In genomic region chrX:18426004-18426320, GRCh38 we compare ENCODE assay signal across 8 cellular contexts.
DNase-seq lines count a peak whose midpoint lies in the region; ATAC-seq lines count a peak whose summit lies in the region.

No MANE protein-coding gene starts in this region.

- no peaks in the 10 kb centered on the region for H3K9me3 Mint-ChIP-seq in activated naive CD4-positive, alpha-beta T cell treated with anti-CD3 and anti-CD28 coated beads, Interleukin-2, amount 10 ng/mL, durations not matched to agents 7 days and 5 days
- no peaks in the 10 kb centered on the region for H3K9me3 Mint-ChIP-seq in stimulated activated naive CD8-positive, alpha-beta T cell treated with anti-CD3 and anti-CD28 coated beads, Interleukin-15, amount 100 ng/mL, for 72 hours

- peak overlapping the region; percentile 57; the same call in 1 of the 2 replicates for H3K9ac ChIP-seq in iPS-20b (ENCODE audit: low read depth, low read length)

- no peaks in the 10 kb centered on the region for H3K27me3 ChIP-seq in iPS-20b (ENCODE audit: insufficient read depth, low read length)

- peaks cover 13% of the 10 kb centered on the region for H3K4me1 Mint-ChIP-seq in activated naive CD4-positive, alpha-beta T cell treated with anti-CD3 and anti-CD28 coated beads, Interleukin-2, amount 10 ng/mL, durations not matched to agents 7 days and 5 days
- peaks cover 9% of the 10 kb centered on the region for H3K4me1 Mint-ChIP-seq in stimulated activated naive CD8-positive, alpha-beta T cell treated with anti-CD3 and anti-CD28 coated beads, Interleukin-15, amount 100 ng/mL, for 72 hours

- H3K9me3 ChIP-seq in iPS-20b (ENCODE audit: insufficient read depth, low read depth, low read length) = no peaks in the 10 kb centered on the region

- no peak overlapping the region for H3K27ac ChIP-seq in iPS-20b (ENCODE audit: low read length)

- H3K4me3 Mint-ChIP-seq in activated naive CD4-positive, alpha-beta T cell treated with anti-CD3 and anti-CD28 coated beads, Interleukin-2, amount 10 ng/mL, durations not matched to agents 7 days and 5 days = peak overlapping the region; percentile 86
- peak overlapping the region; percentile 73 to 78 for H3K4me3 Mint-ChIP-seq in stimulated activated naive CD8-positive, alpha-beta T cell treated with anti-CD3 and anti-CD28 coated beads, Interleukin-15, amount 100 ng/mL, for 72 hours

- peaks cover 8% of the 10 kb centered on the region for H3K27me3 Mint-ChIP-seq in activated naive CD4-positive, alpha-beta T cell treated with anti-CD3 and anti-CD28 coated beads, Interleukin-2, amount 10 ng/mL, durations not matched to agents 7 days and 5 days
- H3K27me3 Mint-ChIP-seq in stimulated activated naive CD8-positive, alpha-beta T cell treated with anti-CD3 and anti-CD28 coated beads, Interleukin-15, amount 100 ng/mL, for 72 hours = no peaks in the 10 kb centered on the region

- ATAC-seq in stimulated activated naive CD8-positive, alpha-beta T cell treated with anti-CD3 and anti-CD28 coated beads, Interleukin-15, amount 100 ng/mL, for 72 hours = no peak
- ATAC-seq in GM21723 (IDR thresholded peaks at IDR 0.05; ENCODE audit: unreplicated experiment) (no peak), HG02798 (IDR thresholded peaks at IDR 0.05; ENCODE audit: poor library complexity, unreplicated experiment) (no peak)

- CTCF ChIA-PET in activated naive CD4-positive, alpha-beta T cell treated with anti-CD3 and anti-CD28 coated beads, Interleukin-2, amount 10 ng/mL, durations not matched to agents 7 days and 5 days (lab: Charles Lee) = no interaction called here

- peak; percentile 3 for DNase-seq in stimulated activated CD4-positive, alpha-beta T cell treated with anti-CD3 and anti-CD28 coated beads, Interleukin-4, amount 100 ng/mL, for 24 hours
- no peak for DNase-seq in stimulated activated CD4-positive, alpha-beta T cell treated with anti-CD3 and anti-CD28 coated beads, Interleukin-12 subunit alpha, Interleukin-12 subunit beta, amount 100 ng/mL, for 4 hours
- DNase-seq in activated naive CD4-positive, alpha-beta T cell treated with anti-CD3 and anti-CD28 coated beads, Interleukin-2, amount 10 ng/mL, durations not matched to agents 7 days and 5 days = no peak
- peak in 1 of 2 donors; percentile 8 for DNase-seq in stimulated activated naive CD8-positive, alpha-beta T cell treated with anti-CD3 and anti-CD28 coated beads, Interleukin-15, amount 100 ng/mL, for 72 hours
- DNase-seq in amniotic stem cell (lab: John Stamatoyannopoulos, UW) = no peak

- H3K4me1 ChIP-seq in iPS-20b (ENCODE audit: insufficient read depth, low read length) = peaks cover 10% of the 10 kb centered on the region; the same call in 1 of the 2 replicates

- peak overlapping the region; percentile 90 for H3K4me3 ChIP-seq in iPS-20b (ENCODE audit: low read length)

- H3K27ac Mint-ChIP-seq in activated naive CD4-positive, alpha-beta T cell treated with anti-CD3 and anti-CD28 coated beads, Interleukin-2, amount 10 ng/mL, durations not matched to agents 7 days and 5 days = no peak overlapping the region
- H3K27ac Mint-ChIP-seq in stimulated activated naive CD8-positive, alpha-beta T cell treated with anti-CD3 and anti-CD28 coated beads, Interleukin-15, amount 100 ng/mL, for 72 hours = no peak overlapping the region

- no peaks in the 10 kb centered on the region for H3K36me3 Mint-ChIP-seq in activated naive CD4-positive, alpha-beta T cell treated with anti-CD3 and anti-CD28 coated beads, Interleukin-2, amount 10 ng/mL, durations not matched to agents 7 days and 5 days

- H3K36me3 ChIP-seq in iPS-20b (ENCODE audit: insufficient read depth, low read depth, low read length) = no peaks in the 10 kb centered on the region
